Comparison of ENCODE assay signal across 17 cellular contexts in genomic region chrX:11235377-11235776, GRCh38. TPM values are rescaled to one million over a fixed set of nuclear protein-coding genes. Genes with fewer than 3 reads are reported as not detected.
"Had no signal": no experiment of that assay in that cellular context is flagged by ENCODE, and none has a peak within 500 bp of the region (broad histone marks: within the 10 kb centered on the region; RNA-seq: fewer than 3 reads in every experiment).

No MANE protein-coding gene starts in this region.

RNA-seq across cellular contexts. Expression of gene AMELX, which starts 57.8 kb away (rescaled TPM):
- total RNA-seq: activated B cell treated with CpG ODN at 0.5 μM for 24 hours; activated CD4-positive, alpha-beta memory T cell treated with anti-CD3 and anti-CD28 coated beads for 36 hours; activated CD4-positive, alpha-beta T cell treated with anti-CD3 and anti-CD28 coated beads, Interleukin-2, amount 10 ng/mL, durations not matched to agents 24 days and 14 days; activated CD8-positive, alpha-beta memory T cell treated with anti-CD3 and anti-CD28 coated beads for 36 hours; activated CD8-positive, alpha-beta T cell treated with anti-CD3 and anti-CD28 coated beads for 36 hours; activated naive CD4-positive, alpha-beta T cell treated with anti-CD3 and anti-CD28 coated beads for 36 hours; activated naive CD4-positive, alpha-beta T cell treated with anti-CD3 and anti-CD28 coated beads, Interleukin-2, amount 50 U/mL, for 72 hours; activated naive CD8-positive, alpha-beta T cell treated with anti-CD3 and anti-CD28 coated beads for 36 hours; activated T-cell treated with anti-CD3 and anti-CD28 coated beads, Interleukin-2, amount 50 U/mL, for 4 hours; activated T-cell treated with anti-CD3 and anti-CD28 coated beads, Interleukin-2, amount 50 U/mL, for 72 hours; activated T-helper 1 cell treated with anti-CD3 and anti-CD28 coated beads, Interleukin-12 subunit alpha, Interleukin-12 subunit beta, Interleukin-2, Interleukin-4 antibody, amounts not matched to agents 30 ng/mL and 10 ng/mL and 1 ng/mL, durations not matched to agents 14 hours and 24 hours and 36 hours; activated T-helper 17 cell treated with anti-CD3 and anti-CD28 coated beads, Interleukin-2, amount 50 U/mL, for 72 hours; adrenal gland; aorta; bronchial epithelial cell; cardiac muscle cell; chondrocyte had no signal
- polyA plus RNA-seq: adrenal gland, aorta, cardiac muscle cell had no signal
